In genomic region chr20:64062276-64062595, GRCh38 we compare ENCODE assay signal across 9 cellular contexts. TPM values are rescaled to one million over a fixed set of nuclear protein-coding genes. Genes with fewer than 3 reads are reported as not detected.
A peak's percentile ranks its signal among the peaks of the same experiment; 100 is the strongest.
DNase-seq lines count a peak whose midpoint lies in the region; ATAC-seq and TF ChIP-seq lines count a peak whose summit lies in the region.
"Had no signal": no experiment of that assay in that cellular context is flagged by ENCODE, and none has a peak within 500 bp of the region (broad histone marks: within the 10 kb centered on the region; RNA-seq: fewer than 3 reads in every experiment).

No MANE protein-coding gene starts in this region.

- no peak overlapping the region for H3K9ac ChIP-seq in H9 (ENCODE audit: extremely low read depth, insufficient read length, low read length)

- H2BK12ac ChIP-seq in H9 (ENCODE audit: insufficient read length, low read depth, low read length), result no peak overlapping the region

- ATAC-seq in gastrocnemius medialis, result peak in 1 of 2 donors; percentile 6
- ATAC-seq in GM19397 (IDR thresholded peaks at IDR 0.05; ENCODE audit: unreplicated experiment), result no peak

- H3K27me3 ChIP-seq in H9 (ENCODE audit: insufficient read depth, low read length), result no peaks in the 10 kb centered on the region
- no peaks in the 10 kb centered on the region for H3K27me3 ChIP-seq in gastrocnemius medialis
- H3K27me3 ChIP-seq: foreskin keratinocyte had no signal

- POLR2A ChIA-PET in activated CD4-positive, alpha-beta memory T cell treated with anti-CD3 and anti-CD28 coated beads for 36 hours (lab: Charles Lee), result interaction anchor here (0.7 to 1.9 kb wide), 5 partner anchors 9 to 82 kb away, joined by 3 to 4 read pairs (median 3); partner anchors contain the start of genes OPRL1, PRPF6 and RGS19

- no peak overlapping the region for H2BK120ac ChIP-seq in H9 (ENCODE audit: low read depth, low read length, poor library complexity, severe bottlenecking)

- H3K36me3 Mint-ChIP-seq in H9 (ENCODE audit: insufficient read depth in 1 of 3, low read depth in 3 of 3), result no peaks in the 10 kb centered on the region; a peak in 1 of 7 replicates
- H3K36me3 Mint-ChIP-seq in activated CD4-positive, alpha-beta memory T cell treated with anti-CD3 and anti-CD28 coated beads for 36 hours, result no peaks in the 10 kb centered on the region
- H3K36me3 Mint-ChIP-seq in glutamatergic neuron (ENCODE audit: unreplicated experiment), result no peaks in the 10 kb centered on the region

- in situ Hi-C loops in gastrocnemius medialis (cut with MboI; ENCODE audit: low sequenced_read_pairs in 4 of 4), result no loop called here

- H3K27me3 Mint-ChIP-seq in H9 (ENCODE audit: low read depth) (peaks cover 5% of the 10 kb centered on the region), glutamatergic neuron (ENCODE audit: unreplicated experiment) (peaks cover 5% of the 10 kb centered on the region)
- H3K27me3 Mint-ChIP-seq in activated CD4-positive, alpha-beta memory T cell treated with anti-CD3 and anti-CD28 coated beads for 36 hours, result no peaks in the 10 kb centered on the region

- no peaks in the 10 kb centered on the region for H3K79me2 ChIP-seq in H9 (ENCODE audit: insufficient read depth, low read length)

- H3K4me3 Mint-ChIP-seq in H9 (peak overlapping the region; percentile 77 to 84), glutamatergic neuron (ENCODE audit: unreplicated experiment) (peak overlapping the region; percentile 65)
- peak overlapping the region; percentile 85 for H3K4me3 Mint-ChIP-seq in activated CD4-positive, alpha-beta memory T cell treated with anti-CD3 and anti-CD28 coated beads for 36 hours

- no peak overlapping the region for H2BK20ac ChIP-seq in H9 (ENCODE audit: low read depth, low read length, poor library complexity, severe bottlenecking)

- peaks cover 6% of the 10 kb centered on the region for H3K23me2 ChIP-seq in H9 (ENCODE audit: insufficient read length, low read depth, low read length, poor library complexity, severe bottlenecking)

- no peak overlapping the region for H3K4ac ChIP-seq in H9 (ENCODE audit: low read depth, low read length)

- no peak overlapping the region for H2AK5ac ChIP-seq in H9 (ENCODE audit: insufficient read length, low read length)

- no peaks in the 10 kb centered on the region for H3K9me3 ChIP-seq in H9 (ENCODE audit: control insufficient read depth, low read depth, low read length)
- H3K9me3 ChIP-seq in gastrocnemius medialis, result no peaks in the 10 kb centered on the region

- no peaks in the 10 kb centered on the region for H3K79me1 ChIP-seq in H9 (ENCODE audit: insufficient read depth, low read depth, low read length, poor library complexity, severe bottlenecking)

- no peak overlapping the region for H4K8ac ChIP-seq in H9 (replicated peaks; ENCODE audit: insufficient read length, low read depth, low read length)

- H3K27ac ChIP-seq in H9 (ENCODE audit: insufficient read length, low read depth, low read length), result no peak overlapping the region
- H3K27ac ChIP-seq in gastrocnemius medialis, result peak overlapping the region; percentile 70 to 91 (median 78)

- no peak overlapping the region for H3K14ac ChIP-seq in H9 (ENCODE audit: insufficient read depth, low read length)

- CTCF ChIA-PET in activated CD4-positive, alpha-beta memory T cell treated with anti-CD3 and anti-CD28 coated beads for 36 hours (lab: Charles Lee), result interaction anchor here (0.6 to 1.8 kb wide), 8 partner anchors 14 to 524 kb away, joined by 3 to 14 read pairs (median 4); partner anchors contain the start of genes PRPF6 and PTK6

- no peak overlapping the region for H2BK5ac ChIP-seq in H9 (ENCODE audit: insufficient read length, low read length)

- TF ChIP-seq CTCF in H9 (conservative IDR thresholded peaks at IDR 0.05), result no peak
- TF ChIP-seq CTCF in glutamatergic neuron (IDR thresholded peaks at IDR 0.05; ENCODE audit: partially characterized antibody, unreplicated experiment), result no peak
- TF ChIP-seq CTCF in gastrocnemius medialis (IDR thresholded peaks at IDR 0.05 in 4 of 5, conservative IDR thresholded peaks at IDR 0.05 in 1 of 5), result no peak

- H3K4me1 ChIP-seq in H9 (ENCODE audit: insufficient read depth, low read length) (peaks cover 1% of the 10 kb centered on the region; the same call in 1 of the 2 replicates), gastrocnemius medialis (peaks cover 10 to 24% of the 10 kb centered on the region in 2 donors)

- H3K23ac ChIP-seq in H9 (ENCODE audit: insufficient read length, low read depth, low read length), result no peak overlapping the region

- no peak overlapping the region for H3K56ac ChIP-seq in H9 (ENCODE audit: insufficient read length, low read depth, low read length)

- peak overlapping the region; percentile 72 to 99 (median 74) for H3K4me3 ChIP-seq in gastrocnemius medialis

- no peak for DNase-seq in H9
- DNase-seq in activated CD4-positive, alpha-beta memory T cell treated with anti-CD3 and anti-CD28 coated beads for 36 hours, result no peak
- no peak for DNase-seq in glutamatergic neuron
- DNase-seq in gastrocnemius medialis, result no peak
- DNase-seq in stimulated activated CD4-positive, alpha-beta T cell treated with anti-CD3 and anti-CD28 coated beads, Interleukin-2, amount 100 ng/mL, for 24 hours, result no peak
- no peak for DNase-seq in NCI-H1436 (lab: John Stamatoyannopoulos, UW)
- DNase-seq in NCI-H2196 (lab: John Stamatoyannopoulos, UW; ENCODE audit: unreplicated experiment), result no peak

- no CpG with 5 or more reads among the region's 5 CpGs for WGBS in H9 (ENCODE audit: extremely low coverage, insufficient read length, low lambda C conversion rate)

- no peaks in the 10 kb centered on the region for H4K20me1 ChIP-seq in H9 (ENCODE audit: control insufficient read depth, insufficient read depth, insufficient read length)

- no peaks in the 10 kb centered on the region for H3K36me3 ChIP-seq in gastrocnemius medialis

- H3K27ac Mint-ChIP-seq in H9, result no peak overlapping the region
- no peak overlapping the region for H3K27ac Mint-ChIP-seq in activated CD4-positive, alpha-beta memory T cell treated with anti-CD3 and anti-CD28 coated beads for 36 hours
- no peak overlapping the region for H3K27ac Mint-ChIP-seq in glutamatergic neuron (ENCODE audit: unreplicated experiment)

- TF ChIP-seq POLR2A in gastrocnemius medialis (IDR thresholded peaks at IDR 0.05), result no peak

- H3T11ph ChIP-seq in H9 (ENCODE audit: low read length), result no peak overlapping the region

- H4K5ac ChIP-seq in H9 (ENCODE audit: insufficient read length, low read depth, low read length), result no peak overlapping the region

- no peak overlapping the region for H2BK15ac ChIP-seq in H9 (ENCODE audit: low read depth, low read length)

- H3K4me1 Mint-ChIP-seq in H9 (peaks cover 34 to 41% of the 10 kb centered on the region in 2 experiments), glutamatergic neuron (ENCODE audit: low read depth, unreplicated experiment) (peaks cover 8% of the 10 kb centered on the region)
- peaks cover 45% of the 10 kb centered on the region for H3K4me1 Mint-ChIP-seq in activated CD4-positive, alpha-beta memory T cell treated with anti-CD3 and anti-CD28 coated beads for 36 hours (ENCODE audit: low read depth)

- no peak overlapping the region for H3K18ac ChIP-seq in H9 (ENCODE audit: insufficient read length, low read depth, low read length)

- H4K91ac ChIP-seq in H9 (ENCODE audit: insufficient read length, low read depth, low read length), result no peak overlapping the region

- intact Hi-C loops in activated CD4-positive, alpha-beta memory T cell treated with anti-CD3 and anti-CD28 coated beads for 36 hours (cut with micrococcal nuclease), result loop anchor here (1.0 to 10.0 kb wide), 4 partner anchors 63 to 527 kb away; partner anchors contain the start of genes DNAJC5 and PTK6
- intact Hi-C loops in gastrocnemius medialis (cut with DNase I; ENCODE audit: low total_unique reads), result loop anchor here (1.0 to 10.0 kb wide), 4 partner anchors 21 to 437 kb away; partner anchors contain the start of genes GMEB2 and UCKL1

- H2AFZ ChIP-seq in H9 (ENCODE audit: low read length), result no peak overlapping the region

- peak overlapping the region; percentile 49 for H3K4me2 ChIP-seq in H9 (ENCODE audit: insufficient read depth, insufficient read length, low read length)

- H3K9me3 Mint-ChIP-seq in H9 (no peaks in the 10 kb centered on the region; a peak in 1 of 5 replicates), glutamatergic neuron (ENCODE audit: unreplicated experiment) (peaks cover 3% of the 10 kb centered on the region)
- no peaks in the 10 kb centered on the region for H3K9me3 Mint-ChIP-seq in activated CD4-positive, alpha-beta memory T cell treated with anti-CD3 and anti-CD28 coated beads for 36 hours

RNA-seq across cellular contexts. Expression of gene TCEA2, which starts 0.8 kb away (rescaled TPM):
- total RNA-seq in H9 (2021) (48.1 and 51.7 TPM in 2 replicates), glutamatergic neuron (ENCODE audit: unreplicated experiment) (102 TPM), gastrocnemius medialis (10 to 100 TPM in 1 of 4 donors, 1 to 10 TPM in 3; 8.4 to 21.0 (median 8.8) TPM)
- 10 to 100 TPM; 27.3 to 29.9 TPM for total RNA-seq in activated CD4-positive, alpha-beta memory T cell treated with anti-CD3 and anti-CD28 coated beads for 36 hours

RNA-seq across cellular contexts. Expression of gene SOX18, which starts 12.8 kb away (rescaled TPM):
- total RNA-seq in H9 (2021), result 1.6 and 2.0 TPM in 2 replicates
- not detected for total RNA-seq in activated CD4-positive, alpha-beta memory T cell treated with anti-CD3 and anti-CD28 coated beads for 36 hours
- total RNA-seq in glutamatergic neuron (ENCODE audit: unreplicated experiment), result 0.66 TPM
- 1 to 10 TPM; 2.9 to 6.5 (median 5.6) TPM for total RNA-seq in gastrocnemius medialis
- total RNA-seq: foreskin keratinocyte had no signal

RNA-seq across cellular contexts. Expression of gene RGS19, which starts 17.1 kb away (rescaled TPM):
- total RNA-seq in H9 (2021) (11.7 and 12.8 TPM in 2 replicates), glutamatergic neuron (ENCODE audit: unreplicated experiment) (4.4 TPM), gastrocnemius medialis (1 to 10 TPM in 3 of 4 donors, under 1 TPM in 1; 0.92 to 7.7 (median 3.5) TPM)
- total RNA-seq in activated CD4-positive, alpha-beta memory T cell treated with anti-CD3 and anti-CD28 coated beads for 36 hours, result 10 to 100 TPM; 43.2 to 44.4 TPM

RNA-seq across cellular contexts. Expression of gene OPRL1, which starts 17.6 kb away (rescaled TPM):
- total RNA-seq in H9 (2021) (0.90 and 1.0 TPM in 2 replicates), glutamatergic neuron (ENCODE audit: unreplicated experiment) (2.9 TPM), gastrocnemius medialis (under 1 TPM; 0.10 to 0.68 (median 0.15) TPM)
- under 1 TPM; 0.63 to 0.71 TPM for total RNA-seq in activated CD4-positive, alpha-beta memory T cell treated with anti-CD3 and anti-CD28 coated beads for 36 hours

RNA-seq across cellular contexts. Expression of gene LKAAEAR1, which starts 22.0 kb away (rescaled TPM):
- 0.39 TPM in 1 of 2 replicates, not detected in the other for total RNA-seq in H9 (2021)
- total RNA-seq in activated CD4-positive, alpha-beta memory T cell treated with anti-CD3 and anti-CD28 coated beads for 36 hours, result not detected
- total RNA-seq in glutamatergic neuron (ENCODE audit: unreplicated experiment), result not detected
- total RNA-seq in gastrocnemius medialis, result not detected
- total RNA-seq: foreskin keratinocyte had no signal
